In the genomic region with DNA sequence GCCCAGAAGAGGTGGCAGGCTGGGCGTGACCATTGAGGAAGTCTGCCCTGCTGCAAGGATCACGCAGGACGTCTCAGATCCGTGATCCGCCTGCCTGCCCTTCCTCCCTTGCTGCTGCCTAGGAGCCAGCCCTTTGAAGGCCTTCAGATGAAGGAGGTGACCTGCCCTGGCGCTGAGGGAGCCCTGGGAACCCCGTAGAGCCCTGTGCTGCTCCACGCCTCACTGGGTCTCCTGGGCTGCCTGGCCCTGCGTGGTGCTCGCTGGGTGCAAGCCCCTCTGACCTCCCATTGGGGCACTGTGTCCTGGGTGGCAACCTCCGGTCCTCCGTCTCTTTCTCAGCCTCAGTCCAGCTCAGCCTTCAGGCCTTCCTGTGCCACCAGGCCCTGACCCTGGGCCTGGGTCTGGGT, we compare ENCODE assay signal across 16 cellular contexts.
DNase-seq lines count a peak whose midpoint lies in the region; ATAC-seq and TF ChIP-seq lines count a peak whose summit lies in the region.
"Had no signal": no experiment of that assay in that cellular context is flagged by ENCODE, and none has a peak within 500 bp of the region (broad histone marks: within the 10 kb centered on the region; RNA-seq: fewer than 3 reads in every experiment).

No MANE protein-coding gene starts in this region.

- H3K27me3 ChIP-seq in spleen (replicated peaks in 1 of 7) (peaks cover 0 to 12% (median 0%) of the 10 kb centered on the region in 7 donors), PC-9 (ENCODE audit: insufficient read depth, low read depth) (peaks cover 100% of the 10 kb centered on the region)

- no TSS peak for BruUV-seq in PC-9 (replicated peaks; lab: Mats Ljungman, UMichigan)

- H3K4me3 ChIP-seq in spleen (no peak overlapping the region), PC-9 (no peak overlapping the region)
- H3K4me3 ChIP-seq: GM23338 had no signal

- no peak overlapping the region for H3K4me2 ChIP-seq in PC-9
- H3K4me2 ChIP-seq: GM23338 had no signal

- TF ChIP-seq CTCF in spleen (IDR thresholded peaks at IDR 0.05 in 8 of 11, conservative IDR thresholded peaks at IDR 0.05 in 3 of 11) (no peak), PC-9 (conservative IDR thresholded peaks at IDR 0.05) (no peak)

- CTCF ChIA-PET in PC-9 (lab: Charles Lee) = no interaction called here

- H3K4me1 Mint-ChIP-seq in stimulated activated naive CD8-positive, alpha-beta T cell treated with anti-CD3 and anti-CD28 coated beads, Interleukin-15, amount 100 ng/mL, for 72 hours = no peaks in the 10 kb centered on the region
- H3K4me1 Mint-ChIP-seq: CD4-positive, alpha-beta memory T cell; GM23338 had no signal

- H3K9me3 ChIP-seq in spleen (no peaks in the 10 kb centered on the region), PC-9 (ENCODE audit: insufficient read depth, low read depth) (no peaks in the 10 kb centered on the region)

- WGBS in spleen, 5 donors = 70 to 83% (median 75%) methylated on average over 10 to 12 of the region's 12 CpGs

- no peaks in the 10 kb centered on the region for H3K9me2 ChIP-seq in PC-9 (ENCODE audit: insufficient read depth)

- H3K27ac ChIP-seq in spleen (no peak overlapping the region), PC-9 (no peak overlapping the region)

- intact Hi-C loops in spleen (cut with DNase I; ENCODE audit: low total_unique reads) = no loop called here
- intact Hi-C loops in PC-9 (cut with micrococcal nuclease; ENCODE audit: unreplicated experiment) = no loop called here

- peaks cover 0 to 5% (median 0%) of the 10 kb centered on the region in 6 donors for H3K4me1 ChIP-seq in spleen
- no peaks in the 10 kb centered on the region for H3K4me1 ChIP-seq in PC-9 (replicated peaks; ENCODE audit: insufficient read depth)

- no peaks in the 10 kb centered on the region; the same call in 1 of the 2 replicates for H4K20me1 ChIP-seq in PC-9 (ENCODE audit: insufficient read depth)

- H3K27me3 Mint-ChIP-seq in stimulated activated naive CD8-positive, alpha-beta T cell treated with anti-CD3 and anti-CD28 coated beads, Interleukin-15, amount 100 ng/mL, for 72 hours = peaks cover 23% of the 10 kb centered on the region
- H3K27me3 Mint-ChIP-seq: CD4-positive, alpha-beta memory T cell had no signal

- POLR2A ChIA-PET in PC-9 (lab: Charles Lee; ENCODE audit: unreplicated experiment) = no interaction called here

- H2AFZ ChIP-seq in PC-9 = no peak overlapping the region
- H2AFZ ChIP-seq: GM23338 had no signal

- no peak overlapping the region for H3K4me3 Mint-ChIP-seq in stimulated activated naive CD8-positive, alpha-beta T cell treated with anti-CD3 and anti-CD28 coated beads, Interleukin-15, amount 100 ng/mL, for 72 hours
- H3K4me3 Mint-ChIP-seq: CD4-positive, alpha-beta memory T cell; GM23338 had no signal

- H3K36me3 ChIP-seq in spleen = no peaks in the 10 kb centered on the region
- no peaks in the 10 kb centered on the region for H3K36me3 ChIP-seq in PC-9 (ENCODE audit: low read depth)

- H3K27ac Mint-ChIP-seq in stimulated activated naive CD8-positive, alpha-beta T cell treated with anti-CD3 and anti-CD28 coated beads, Interleukin-15, amount 100 ng/mL, for 72 hours = no peak overlapping the region
- H3K27ac Mint-ChIP-seq: CD4-positive, alpha-beta memory T cell; GM23338 had no signal

- H3K79me2 ChIP-seq in PC-9 (ENCODE audit: low read depth) = no peaks in the 10 kb centered on the region

- no peak for DNase-seq in stimulated activated naive CD8-positive, alpha-beta T cell treated with anti-CD3 and anti-CD28 coated beads, Interleukin-15, amount 100 ng/mL, for 72 hours
- no peak for DNase-seq in stimulated activated naive CD8-positive, alpha-beta T cell treated with anti-CD3 and anti-CD28 coated beads, Interleukin-15, Interleukin-2, amounts not matched to agents 100 U/mL and 50 U/mL, for 24 hours
- DNase-seq in mesenteric fat pad (ENCODE audit: low spot score) (peak; percentile 83), spleen (peak; percentile 47), NCI-H1417 treated with DMSO at 0.1 percent for 48 hours (lab: John Stamatoyannopoulos, UW) (no peak), PC-9 (no peak)
- DNase-seq: C1 segment of cervical spinal cord; Calu3; CD4-positive, alpha-beta memory T cell; COR-L47; DMS53; DMS79 treated with DMSO at 0.1 percent for 48 hours; GF-D8; HCEC 1CT had no signal

- H3K9me3 Mint-ChIP-seq in stimulated activated naive CD8-positive, alpha-beta T cell treated with anti-CD3 and anti-CD28 coated beads, Interleukin-15, amount 100 ng/mL, for 72 hours = no peaks in the 10 kb centered on the region
- H3K9me3 Mint-ChIP-seq: CD4-positive, alpha-beta memory T cell; GM23338 had no signal

- H3F3A ChIP-seq in PC-9 (ENCODE audit: insufficient read depth, low read depth) = no peaks in the 10 kb centered on the region

- peak; percentile 19 for ATAC-seq in stimulated activated naive CD8-positive, alpha-beta T cell treated with anti-CD3 and anti-CD28 coated beads, Interleukin-15, amount 100 ng/mL, for 72 hours
- ATAC-seq in stimulated activated naive CD8-positive, alpha-beta T cell treated with anti-CD3 and anti-CD28 coated beads, Interleukin-15, Interleukin-2, amounts not matched to agents 100 U/mL and 50 U/mL, for 24 hours = no peak
- no peak for ATAC-seq in HG03108 (IDR thresholded peaks at IDR 0.05; ENCODE audit: unreplicated experiment)
- ATAC-seq: GM23338 had no signal

- no peak for TF ChIP-seq POLR2A in spleen (IDR thresholded peaks at IDR 0.05)

Comparison
In these comparisons a context has a peak if more than half of its experiments do, and no peak if none do; other contexts are left out.
1. DNase-seq: peak in mesenteric fat pad (single experiment) and spleen (single experiment); none in stimulated activated naive CD8-positive, alpha-beta T cell treated with anti-CD3 and anti-CD28 coated beads, Interleukin-15, amount 100 ng/mL, for 72 hours (0 of 2), stimulated activated naive CD8-positive, alpha-beta T cell treated with anti-CD3 and anti-CD28 coated beads, Interleukin-15, Interleukin-2, amounts not matched to agents 100 U/mL and 50 U/mL, for 24 hours (single experiment), NCI-H1417 treated with DMSO at 0.1 percent for 48 hours (single experiment) and PC-9 (0 of 2).